ENCODE assay signal across 29 cellular contexts in genomic region chr17:12659500-12659899, GRCh38. TPM values are rescaled to one million over a fixed set of nuclear protein-coding genes. Genes with fewer than 3 reads are reported as not detected.
DNase-seq lines count a peak whose midpoint lies in the region; ATAC-seq and TF ChIP-seq lines count a peak whose summit lies in the region.
"Had no signal": no experiment of that assay in that cellular context is flagged by ENCODE, and none has a peak within 500 bp of the region (broad histone marks: within the 10 kb centered on the region; RNA-seq: fewer than 3 reads in every experiment).

No MANE protein-coding gene starts in this region.

- H3K4me3 ChIP-seq in AG10803 (ENCODE audit: low read length) (no peak overlapping the region), adipocyte (ENCODE audit: low read length) (no peak overlapping the region), fibroblast of pulmonary artery (replicated peaks; ENCODE audit: low read depth, low read length) (no peak overlapping the region), adrenal gland (no peak overlapping the region), colonic mucosa (no peak overlapping the region)
- H3K4me3 ChIP-seq: esophagus squamous epithelium, GM23338, heart left ventricle had no signal

- intact Hi-C loops in adrenal gland (cut with DNase I), result no loop called here
- intact Hi-C loops in colonic mucosa (cut with DNase I), result no loop called here

- WGBS in adrenal gland, 4 donors, result 60 to 87% (median 80%) methylated on average over 1 of the region's 1 CpG

- H3K9me3 ChIP-seq in adipocyte (ENCODE audit: control insufficient read depth, low read length), result no peaks in the 10 kb centered on the region
- no peaks in the 10 kb centered on the region for H3K9me3 ChIP-seq in adrenal gland (replicated peaks in 1 of 3)
- no peaks in the 10 kb centered on the region for H3K9me3 ChIP-seq in colonic mucosa
- H3K9me3 ChIP-seq: esophagus squamous epithelium, heart left ventricle had no signal

- H3K36me3 ChIP-seq in adipocyte (ENCODE audit: control insufficient read depth, insufficient read depth, low read length, severe bottlenecking) (no peaks in the 10 kb centered on the region), adrenal gland (replicated peaks in 1 of 2) (no peaks in the 10 kb centered on the region), colonic mucosa (no peaks in the 10 kb centered on the region)
- H3K36me3 ChIP-seq: esophagus squamous epithelium, heart left ventricle had no signal

- H3K27me3 ChIP-seq in adipocyte (replicated peaks; ENCODE audit: control insufficient read depth, insufficient read depth, low read length), result peaks cover 18% of the 10 kb centered on the region
- H3K27me3 ChIP-seq in adrenal gland, result no peaks in the 10 kb centered on the region
- H3K27me3 ChIP-seq in colonic mucosa, result peaks cover 4% of the 10 kb centered on the region

- H3K27ac ChIP-seq in adrenal gland (no peak overlapping the region), colonic mucosa (no peak overlapping the region)
- H3K27ac ChIP-seq: esophagus squamous epithelium, heart left ventricle had no signal

- H3K9ac ChIP-seq in adipocyte (ENCODE audit: low read length), result no peak overlapping the region
- H3K9ac ChIP-seq in colonic mucosa (ENCODE audit: low read depth in 2 of 2, low read length in 2 of 2), result no peak overlapping the region

- TF ChIP-seq POLR2A in erythroblast (IDR thresholded peaks at IDR 0.05; ENCODE audit: low read length) (no peak), adrenal gland (IDR thresholded peaks at IDR 0.05) (no peak)

- TF ChIP-seq CTCF in AG10803 (conservative IDR thresholded peaks at IDR 0.05; ENCODE audit: low read length) (no peak), fibroblast of pulmonary artery (IDR thresholded peaks at IDR 0.05; ENCODE audit: low read length, missing control alignments) (no peak), omental fat pad (IDR thresholded peaks at IDR 0.05) (no peak), adrenal gland (IDR thresholded peaks at IDR 0.05) (no peak), colonic mucosa (IDR thresholded peaks at IDR 0.05) (no peak)

- ATAC-seq in omental fat pad (ENCODE audit: low FRiP score) (peak; percentile 83), GM21360 (IDR thresholded peaks at IDR 0.05; ENCODE audit: unreplicated experiment) (no peak)
- ATAC-seq: activated CD4-positive, alpha-beta T cell treated with anti-CD3 and anti-CD28 coated beads for 36 hours; activated T-cell treated with anti-CD3 and anti-CD28 coated beads, Interleukin-2, amount 50 U/mL, for 4 hours; GM23338; heart left ventricle; Panc1; sciatic nerve had no signal

- DNase-seq in AG10803 (ENCODE audit: low read depth), result peak; percentile 61
- DNase-seq in adipocyte (ENCODE audit: low read depth), result peak; percentile 62
- DNase-seq in fibroblast of pulmonary artery (ENCODE audit: low read depth), result peak; percentile 27
- DNase-seq in omental fat pad (ENCODE audit: low spot score), result no peak
- no peak for DNase-seq in erythroblast (lab: John Stamatoyannopoulos, UW)
- no peak for DNase-seq in adrenal gland
- DNase-seq in colonic mucosa, result no peak
- DNase-seq: activated CD4-positive, alpha-beta T cell treated with anti-CD3 and anti-CD28 coated beads for 36 hours; activated CD8-positive, alpha-beta memory T cell treated with anti-CD3 and anti-CD28 coated beads for 24 hours; activated naive CD4-positive, alpha-beta T cell treated with Interleukin-2 at 50 U/mL for 16 hours; activated T-cell treated with anti-CD3 and anti-CD28 coated beads, Interleukin-2, amount 50 U/mL, for 4 hours; anterior cingulate cortex; CD8-positive, alpha-beta memory T cell; cerebellar nuclear complex; DMS53; effector CD8-positive, alpha-beta T cell; esophagus squamous epithelium; heart left ventricle; NCI-H1417; NCI-H2107; NCI-H510A; nephron progenitor cell; NK-92 treated with Interleukin-12 subunit alpha and Interleukin-12 subunit beta, amount 100 ng/mL, for 24 hours; posterior cingulate gyrus had no signal

- H3K4me1 ChIP-seq in adipocyte (ENCODE audit: control insufficient read depth, insufficient read depth, low read length) (no peaks in the 10 kb centered on the region), adrenal gland (replicated peaks in 1 of 2) (no peaks in the 10 kb centered on the region), colonic mucosa (no peaks in the 10 kb centered on the region)

RNA-seq across cellular contexts. Expression of gene MYOCD, which starts 6.2 kb away (rescaled TPM):
- total RNA-seq in omental fat pad, result 1 to 10 TPM in 3 of 4 donors, under 1 TPM in 1; 0.48 to 2.8 (median 2.3) TPM
- total RNA-seq in adrenal gland, result 1 to 10 TPM in 5 of 8 donors, under 1 TPM in 3; 0.18 to 4.3 (median 1.5) TPM
- under 1 TPM; 0.57 to 0.97 (median 0.77) TPM for polyA plus RNA-seq in adrenal gland
- 10 to 100 TPM in 1 of 2 donors, 1 to 10 TPM in 1; 1.1 to 20.5 TPM for total RNA-seq in colonic mucosa
- total RNA-seq: activated CD4-positive, alpha-beta T cell treated with anti-CD3 and anti-CD28 coated beads for 36 hours; CD8-positive, alpha-beta memory T cell; mononuclear cell had no signal
- polyA plus RNA-seq: CD8-positive, alpha-beta memory T cell had no signal

Comparison
In these comparisons a context has a peak if more than half of its experiments do, and no peak if none do; other contexts are left out.
1. DNase-seq: peak in AG10803 (single experiment), adipocyte (single experiment) and fibroblast of pulmonary artery (single experiment); none in omental fat pad (single experiment), erythroblast (0 of 2), adrenal gland (0 of 7) and colonic mucosa (single experiment).